Comparison of ENCODE assay signal across 19 cellular contexts in genomic region chr5:156322666-156323065, GRCh38. TPM values are rescaled to one million over a fixed set of nuclear protein-coding genes. Genes with fewer than 3 reads are reported as not detected.
DNase-seq lines count a peak whose midpoint lies in the region; ATAC-seq, FAIRE-seq and TF ChIP-seq lines count a peak whose summit lies in the region.
"Had no signal": no experiment of that assay in that cellular context is flagged by ENCODE, and none has a peak within 500 bp of the region (broad histone marks: within the 10 kb centered on the region; RNA-seq: fewer than 3 reads in every experiment).

No MANE protein-coding gene starts in this region.

- ATAC-seq in upper lobe of left lung (ENCODE audit: low FRiP score in 2 of 2) = no peak

- H3K4me3 Mint-ChIP-seq in activated naive CD4-positive, alpha-beta T cell treated with anti-CD3 and anti-CD28 coated beads for 36 hours = no peak overlapping the region
- H3K4me3 Mint-ChIP-seq: CD8-positive, alpha-beta memory T cell; IgD-negative memory B cell had no signal

- H3K27me3 ChIP-seq in WERI-Rb-1 (ENCODE audit: insufficient read depth, low read depth, severe bottlenecking) (no peaks in the 10 kb centered on the region), upper lobe of left lung (no peaks in the 10 kb centered on the region)
- H3K27me3 ChIP-seq: BLaER1 had no signal

- H3K4me1 ChIP-seq in upper lobe of left lung = no peaks in the 10 kb centered on the region
- H3K4me1 ChIP-seq: BLaER1, Caco-2 had no signal

- H3K27ac Mint-ChIP-seq in activated naive CD4-positive, alpha-beta T cell treated with anti-CD3 and anti-CD28 coated beads for 36 hours = no peak overlapping the region
- H3K27ac Mint-ChIP-seq: CD8-positive, alpha-beta memory T cell; IgD-negative memory B cell had no signal

- DNase-seq in DMS 273 (lab: John Stamatoyannopoulos, UW; ENCODE audit: unreplicated experiment) (peak; percentile 17), DMS 273 treated with DMSO at 0.1 percent for 48 hours (lab: John Stamatoyannopoulos, UW) (no peak), MV-4-11 (lab: John Stamatoyannopoulos, UW) (peak; percentile 22), WERI-Rb-1 (peak; percentile 64), fibroblast of villous mesenchyme (ENCODE audit: low read depth) (peak; percentile 1), urothelium cell line (ENCODE audit: low spot score) (no peak), upper lobe of left lung (no peak)
- DNase-seq in activated naive CD4-positive, alpha-beta T cell treated with anti-CD3 and anti-CD28 coated beads for 36 hours = no peak
- DNase-seq: AML-193; Caco-2; CD8-positive, alpha-beta memory T cell; DMS79 had no signal

- H3K36me3 Mint-ChIP-seq in activated naive CD4-positive, alpha-beta T cell treated with anti-CD3 and anti-CD28 coated beads for 36 hours (ENCODE audit: low read depth) = no peaks in the 10 kb centered on the region
- H3K36me3 Mint-ChIP-seq: CD8-positive, alpha-beta memory T cell had no signal

- peak overlapping the region; percentile 86 for H3K27ac ChIP-seq in WERI-Rb-1
- no peak overlapping the region for H3K27ac ChIP-seq in upper lobe of left lung
- H3K27ac ChIP-seq: 22Rv1, BLaER1 had no signal

- CTCF ChIA-PET in activated naive CD4-positive, alpha-beta T cell treated with anti-CD3 and anti-CD28 coated beads for 36 hours (lab: Charles Lee) = no interaction called here

- no peak for TF ChIP-seq POLR2A in upper lobe of left lung (IDR thresholded peaks at IDR 0.05)

- H3K9me3 Mint-ChIP-seq in activated naive CD4-positive, alpha-beta T cell treated with anti-CD3 and anti-CD28 coated beads for 36 hours = no peaks in the 10 kb centered on the region
- H3K9me3 Mint-ChIP-seq: CD8-positive, alpha-beta memory T cell had no signal

- TF ChIP-seq CTCF in WERI-Rb-1 (IDR thresholded peaks at IDR 0.05; ENCODE audit: low read depth, low read length) (no peak), fibroblast of villous mesenchyme (IDR thresholded peaks at IDR 0.05; ENCODE audit: insufficient read depth, low read depth, low read length) (no peak), upper lobe of left lung (IDR thresholded peaks at IDR 0.05) (no peak)

- H3K4me1 Mint-ChIP-seq in activated naive CD4-positive, alpha-beta T cell treated with anti-CD3 and anti-CD28 coated beads for 36 hours (ENCODE audit: low read depth) = no peaks in the 10 kb centered on the region
- H3K4me1 Mint-ChIP-seq: CD8-positive, alpha-beta memory T cell had no signal

- H3K27me3 Mint-ChIP-seq in activated naive CD4-positive, alpha-beta T cell treated with anti-CD3 and anti-CD28 coated beads for 36 hours (ENCODE audit: low read depth) = peaks cover 16% of the 10 kb centered on the region

- H3K9me3 ChIP-seq in WERI-Rb-1 (ENCODE audit: severe bottlenecking) (no peaks in the 10 kb centered on the region), upper lobe of left lung (no peaks in the 10 kb centered on the region)
- H3K9me3 ChIP-seq: BLaER1, Caco-2 had no signal

- H3K4me3 ChIP-seq in WERI-Rb-1 (ENCODE audit: low read depth, low read length) = no peak overlapping the region
- H3K4me3 ChIP-seq in fibroblast of villous mesenchyme (ENCODE audit: low read depth, low read length) = no peak overlapping the region
- H3K4me3 ChIP-seq in upper lobe of left lung = no peak overlapping the region
- H3K4me3 ChIP-seq: BLaER1 had no signal

- FAIRE-seq in urothelium cell line (lab: Jason Lieb, UNC) = no peak
- FAIRE-seq: GM12891, H54 had no signal

- intact Hi-C loops in activated naive CD4-positive, alpha-beta T cell treated with anti-CD3 and anti-CD28 coated beads for 36 hours (cut with micrococcal nuclease) = no loop called here

- TF ChIP-seq EP300 in upper lobe of left lung (IDR thresholded peaks at IDR 0.05) = no peak

- H3K36me3 ChIP-seq in WERI-Rb-1 (no peaks in the 10 kb centered on the region), upper lobe of left lung (no peaks in the 10 kb centered on the region)
- H3K36me3 ChIP-seq: BLaER1 had no signal

RNA-seq across cellular contexts. Expression of gene SGCD, which starts 4.3 kb away (rescaled TPM):
- total RNA-seq in fibroblast of villous mesenchyme (13.8 and 15.1 TPM in 2 replicates), upper lobe of left lung (1 to 10 TPM; 1.0 to 7.8 (median 1.8) TPM)
- not detected for total RNA-seq in activated naive CD4-positive, alpha-beta T cell treated with anti-CD3 and anti-CD28 coated beads for 36 hours
- total RNA-seq: G401, HT-29 had no signal

Comparison
In these comparisons a context has a peak if more than half of its experiments do, and no peak if none do; other contexts are left out.
1. DNase-seq: peak in DMS 273 (single experiment), MV-4-11 (single experiment), WERI-Rb-1 (single experiment) and fibroblast of villous mesenchyme (single experiment); none in DMS 273 treated with DMSO at 0.1 percent for 48 hours (single experiment), urothelium cell line (single experiment), upper lobe of left lung (0 of 2) and activated naive CD4-positive, alpha-beta T cell treated with anti-CD3 and anti-CD28 coated beads for 36 hours (single experiment).